Comparison of ENCODE assay signal across 23 cellular contexts in genomic region chr6:153595903-153596302, GRCh38.
DNase-seq lines count a peak whose midpoint lies in the region; ATAC-seq, FAIRE-seq and TF ChIP-seq lines count a peak whose summit lies in the region.
"Had no signal": no experiment of that assay in that cellular context is flagged by ENCODE, and none has a peak within 500 bp of the region (broad histone marks: within the 10 kb centered on the region; RNA-seq: fewer than 3 reads in every experiment).

No MANE protein-coding gene starts in this region.

- DNase-seq in activated T-cell treated with anti-CD3 and anti-CD28 coated beads, Interleukin-2, amount 50 U/mL, for 72 hours, result no peak
- DNase-seq in activated T-cell treated with anti-CD3 and anti-CD28 coated beads, Interleukin-2, amount 50 U/mL, for 4 hours, result no peak
- DNase-seq in RWPE2 (ENCODE audit: low spot score) (no peak), fibroblast of lung (ENCODE audit: low read depth in 2 of 2) (peak; percentile 8 to 37), urothelium cell line (ENCODE audit: low spot score) (peak; percentile 6), foreskin melanocyte (no peak)
- DNase-seq: activated B cell treated with CpG ODN at 0.5 μM for 24 hours; activated CD4-positive, alpha-beta memory T cell treated with anti-CD3 and anti-CD28 coated beads for 36 hours; activated effector memory CD4-positive, alpha-beta T cell treated with anti-CD3 and anti-CD28 coated beads, Interleukin-2, amount 50 U/mL, for 16 hours; gastrocnemius medialis; IMR-90; NCI-H1417; NCI-H446 treated with DMSO at 0.1 percent for 48 hours; nucleus accumbens; RPMI8226; SK-N-SH; small intestine; thyroid gland had no signal

- no peaks in the 10 kb centered on the region for H3K36me3 Mint-ChIP-seq in activated T-cell treated with anti-CD3 and anti-CD28 coated beads, Interleukin-2, amount 50 U/mL, for 72 hours (ENCODE audit: insufficient read depth in 2 of 2)
- H3K36me3 Mint-ChIP-seq in activated T-cell treated with anti-CD3 and anti-CD28 coated beads, Interleukin-2, amount 50 U/mL, for 4 hours (ENCODE audit: insufficient read depth), result no peaks in the 10 kb centered on the region
- H3K36me3 Mint-ChIP-seq: activated CD4-positive, alpha-beta memory T cell treated with anti-CD3 and anti-CD28 coated beads for 36 hours had no signal

- H3K4me2 ChIP-seq in fibroblast of lung (ENCODE audit: extremely low read depth, insufficient read depth, low read length), result no peak overlapping the region
- H3K4me2 ChIP-seq: SK-N-SH had no signal

- no peaks in the 10 kb centered on the region for H3K36me3 ChIP-seq in RWPE2 (ENCODE audit: low read depth)
- H3K36me3 ChIP-seq in fibroblast of lung (ENCODE audit: control insufficient read depth, insufficient read depth, low read length), result no peaks in the 10 kb centered on the region
- H3K36me3 ChIP-seq: cardiac muscle cell, gastrocnemius medialis, thyroid gland had no signal

- no peaks in the 10 kb centered on the region for H3K27me3 Mint-ChIP-seq in activated T-cell treated with anti-CD3 and anti-CD28 coated beads, Interleukin-2, amount 50 U/mL, for 72 hours (ENCODE audit: low read depth)
- no peaks in the 10 kb centered on the region for H3K27me3 Mint-ChIP-seq in activated T-cell treated with anti-CD3 and anti-CD28 coated beads, Interleukin-2, amount 50 U/mL, for 4 hours (ENCODE audit: low read depth)
- H3K27me3 Mint-ChIP-seq: activated B cell treated with CpG ODN at 0.5 μM for 24 hours; activated CD4-positive, alpha-beta memory T cell treated with anti-CD3 and anti-CD28 coated beads for 36 hours; dendritic cell treated with granulocyte-macrophage colony-stimulating factor and Interleukin-4, amounts not matched to agents 40 ng/mL and 50 ng/mL, for 4 days had no signal

- no peaks in the 10 kb centered on the region for H4K20me1 ChIP-seq in fibroblast of lung (ENCODE audit: control insufficient read depth, extremely low read depth, insufficient read depth, low read length)

- no peaks in the 10 kb centered on the region for H3K27me3 ChIP-seq in RWPE2 (ENCODE audit: insufficient read depth, poor library complexity, severe bottlenecking)
- no peaks in the 10 kb centered on the region for H3K27me3 ChIP-seq in fibroblast of lung (ENCODE audit: control insufficient read depth, insufficient read depth, low read length)
- H3K27me3 ChIP-seq: cardiac muscle cell, gastrocnemius medialis, thyroid gland had no signal

- H3K79me2 ChIP-seq in fibroblast of lung (ENCODE audit: control insufficient read depth, insufficient read depth, low read length), result no peaks in the 10 kb centered on the region

- peaks cover 0 to 3% of the 10 kb centered on the region in 2 donors for H3K9me3 Mint-ChIP-seq in activated T-cell treated with anti-CD3 and anti-CD28 coated beads, Interleukin-2, amount 50 U/mL, for 72 hours
- no peaks in the 10 kb centered on the region for H3K9me3 Mint-ChIP-seq in activated T-cell treated with anti-CD3 and anti-CD28 coated beads, Interleukin-2, amount 50 U/mL, for 4 hours
- H3K9me3 Mint-ChIP-seq: activated CD4-positive, alpha-beta memory T cell treated with anti-CD3 and anti-CD28 coated beads for 36 hours had no signal

- H3K9ac ChIP-seq in fibroblast of lung (ENCODE audit: insufficient read depth, low read length), result no peak overlapping the region
- H3K9ac ChIP-seq: SK-N-SH had no signal

- H3K4me3 Mint-ChIP-seq in activated T-cell treated with anti-CD3 and anti-CD28 coated beads, Interleukin-2, amount 50 U/mL, for 72 hours, result no peak overlapping the region
- no peak overlapping the region for H3K4me3 Mint-ChIP-seq in activated T-cell treated with anti-CD3 and anti-CD28 coated beads, Interleukin-2, amount 50 U/mL, for 4 hours
- H3K4me3 Mint-ChIP-seq: activated B cell treated with CpG ODN at 0.5 μM for 24 hours; activated CD4-positive, alpha-beta memory T cell treated with anti-CD3 and anti-CD28 coated beads for 36 hours; dendritic cell treated with granulocyte-macrophage colony-stimulating factor and Interleukin-4, amounts not matched to agents 40 ng/mL and 50 ng/mL, for 4 days had no signal

- H3K27ac ChIP-seq in RWPE2 (ENCODE audit: poor library complexity, severe bottlenecking) (no peak overlapping the region), fibroblast of lung (ENCODE audit: insufficient read depth, low read length) (no peak overlapping the region)
- H3K27ac ChIP-seq: cardiac muscle cell, gastrocnemius medialis, thyroid gland had no signal

- H3K4me1 Mint-ChIP-seq in activated T-cell treated with anti-CD3 and anti-CD28 coated beads, Interleukin-2, amount 50 U/mL, for 72 hours (ENCODE audit: low read depth), result peaks cover 14% of the 10 kb centered on the region
- no peaks in the 10 kb centered on the region for H3K4me1 Mint-ChIP-seq in activated T-cell treated with anti-CD3 and anti-CD28 coated beads, Interleukin-2, amount 50 U/mL, for 4 hours (ENCODE audit: low read depth)
- H3K4me1 Mint-ChIP-seq: activated B cell treated with CpG ODN at 0.5 μM for 24 hours had no signal

- no peak for FAIRE-seq in urothelium cell line (lab: Jason Lieb, UNC)
- FAIRE-seq: A204.1, small intestine had no signal

- peak; percentile 64 to 79 for ATAC-seq in activated T-cell treated with anti-CD3 and anti-CD28 coated beads, Interleukin-2, amount 50 U/mL, for 72 hours (replicated peaks in 1 of 2)
- no peak for ATAC-seq in activated T-cell treated with anti-CD3 and anti-CD28 coated beads, Interleukin-2, amount 50 U/mL, for 4 hours
- ATAC-seq in RWPE2 (ENCODE audit: low read depth) (peak; percentile 93), HG03342 (IDR thresholded peaks at IDR 0.05; ENCODE audit: unreplicated experiment) (no peak), HG02798 (IDR thresholded peaks at IDR 0.05; ENCODE audit: poor library complexity, unreplicated experiment) (no peak)
- ATAC-seq: gastrocnemius medialis had no signal

- H2AFZ ChIP-seq in fibroblast of lung (ENCODE audit: low read length), result no peak overlapping the region

- TF ChIP-seq CTCF in RWPE2 (IDR thresholded peaks at IDR 0.05; ENCODE audit: poor library complexity, severe bottlenecking), result no peak
- no peak for TF ChIP-seq CTCF in fibroblast of lung (conservative IDR thresholded peaks at IDR 0.05 in 1 of 2, IDR thresholded peaks at IDR 0.05 in 1 of 2; ENCODE audit: low read depth in 1 of 2, low read length in 2 of 2)

- H3K9me3 ChIP-seq in RWPE2 (ENCODE audit: severe bottlenecking), result no peaks in the 10 kb centered on the region
- H3K9me3 ChIP-seq in fibroblast of lung (ENCODE audit: control insufficient read depth, insufficient read depth, low read depth, low read length), result no peaks in the 10 kb centered on the region
- H3K9me3 ChIP-seq: gastrocnemius medialis, SK-N-SH, thyroid gland had no signal

- peaks cover 3% of the 10 kb centered on the region for H3K4me1 ChIP-seq in RWPE2 (ENCODE audit: insufficient read depth, poor library complexity, severe bottlenecking)
- no peaks in the 10 kb centered on the region for H3K4me1 ChIP-seq in fibroblast of lung (ENCODE audit: control insufficient read depth, extremely low read depth, insufficient read depth, low read length)
- H3K4me1 ChIP-seq: gastrocnemius medialis, thyroid gland had no signal

- no peak overlapping the region for H3K27ac Mint-ChIP-seq in activated T-cell treated with anti-CD3 and anti-CD28 coated beads, Interleukin-2, amount 50 U/mL, for 72 hours
- H3K27ac Mint-ChIP-seq: activated B cell treated with CpG ODN at 0.5 μM for 24 hours; activated CD4-positive, alpha-beta memory T cell treated with anti-CD3 and anti-CD28 coated beads for 36 hours; dendritic cell treated with granulocyte-macrophage colony-stimulating factor and Interleukin-4, amounts not matched to agents 40 ng/mL and 50 ng/mL, for 4 days had no signal

- H3K4me3 ChIP-seq in RWPE2 (ENCODE audit: severe bottlenecking) (no peak overlapping the region), fibroblast of lung (replicated peaks in 1 of 4; ENCODE audit: control extremely low read depth in 1 of 4, insufficient read depth in 1 of 4, low read depth in 3 of 4, low read length in 4 of 4) (no peak overlapping the region)
- H3K4me3 ChIP-seq: cardiac muscle cell, gastrocnemius medialis, thyroid gland had no signal

Comparison
In these comparisons a context has a peak if more than half of its experiments do, and no peak if none do; other contexts are left out.
1. ATAC-seq: peak in activated T-cell treated with anti-CD3 and anti-CD28 coated beads, Interleukin-2, amount 50 U/mL, for 72 hours (2 of 2) and RWPE2 (single experiment); none in activated T-cell treated with anti-CD3 and anti-CD28 coated beads, Interleukin-2, amount 50 U/mL, for 4 hours (0 of 2), HG03342 (single experiment) and HG02798 (single experiment).
2. DNase-seq: peak in fibroblast of lung (2 of 2) and urothelium cell line (single experiment); none in activated T-cell treated with anti-CD3 and anti-CD28 coated beads, Interleukin-2, amount 50 U/mL, for 72 hours (0 of 2), activated T-cell treated with anti-CD3 and anti-CD28 coated beads, Interleukin-2, amount 50 U/mL, for 4 hours (single experiment), RWPE2 (single experiment) and foreskin melanocyte (single experiment).